In the genomic region with DNA sequence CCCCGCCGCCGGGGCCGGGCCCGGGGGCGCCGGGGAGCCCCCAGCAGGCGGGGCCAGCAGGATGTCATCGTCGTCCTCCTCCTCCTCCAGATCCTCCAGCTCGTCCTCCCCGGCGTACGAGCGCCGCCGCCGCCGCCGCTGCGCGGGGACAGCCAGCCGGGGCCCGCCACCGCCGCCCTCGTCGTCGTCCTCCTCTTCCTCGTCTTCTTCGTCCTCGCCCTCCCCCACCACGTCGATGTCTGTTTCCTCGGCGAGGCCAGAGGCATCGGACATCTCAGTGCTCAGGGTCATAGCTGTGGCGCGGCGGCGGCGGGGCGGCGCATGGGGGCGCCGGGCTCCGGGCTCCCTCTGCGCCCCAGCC, we compare ENCODE assay signal across 8 cellular contexts. TPM values are rescaled to one million over a fixed set of nuclear protein-coding genes. Genes with fewer than 3 reads are reported as not detected.
DNase-seq lines count a peak whose midpoint lies in the region; ATAC-seq, FAIRE-seq and TF ChIP-seq lines count a peak whose summit lies in the region.

No MANE protein-coding gene starts in this region.

- ATAC-seq in activated CD4-positive, alpha-beta T cell treated with anti-CD3 and anti-CD28 coated beads for 36 hours = peak; percentile 6
- no peak for ATAC-seq in K562
- peak; percentile 8 to 15 for ATAC-seq in naive B cell (ENCODE audit: low read depth in 2 of 2)
- ATAC-seq in GM21526 (IDR thresholded peaks at IDR 0.05; ENCODE audit: low FRiP score, unreplicated experiment) = no peak
- ATAC-seq in GM21367 (IDR thresholded peaks at IDR 0.05; ENCODE audit: unreplicated experiment) = no peak

- intact Hi-C loops in activated CD4-positive, alpha-beta T cell treated with anti-CD3 and anti-CD28 coated beads for 36 hours (cut with DNase I, micrococcal nuclease) = loop anchor here (1.0 to 5.0 kb wide), 6 partner anchors 10 to 286 kb away; a partner anchor contains a TSS
- intact Hi-C loops in K562 (cut with micrococcal nuclease) = no loop called here

- no peaks in the 10 kb centered on the region; the same call in 1 of the 2 replicates for H3K9me3 ChIP-seq in K562 (replicated peaks; ENCODE audit: control insufficient read depth, insufficient read depth, low read depth, low read length)

- H3K79me2 ChIP-seq in K562 (ENCODE audit: control insufficient read depth, insufficient read depth, low read length) = no peaks in the 10 kb centered on the region

- FAIRE-seq in K562 (lab: Jason Lieb, UNC) = no peak

- CTCF ChIA-PET in activated CD4-positive, alpha-beta T cell treated with anti-CD3 and anti-CD28 coated beads for 36 hours (lab: Charles Lee) = interaction anchor here (0.5 to 1.1 kb wide), 4 partner anchors 16 to 693 kb away, joined by 3 to 4 read pairs (median 4); no protein-coding TSS in a partner anchor
- CTCF ChIA-PET in K562 (lab: Yijun Ruan, JAX; ENCODE audit: low intra/inter-chr PET ratio) = no interaction called here

- TF ChIP-seq CTCF in K562 (IDR thresholded peaks at IDR 0.05 in 2 of 3, conservative IDR thresholded peaks at IDR 0.05 in 1 of 3; ENCODE audit: insufficient read depth in 2 of 3, low read depth in 1 of 3, low read length in 3 of 3) = no peak

- H3K4me3 Mint-ChIP-seq in activated CD4-positive, alpha-beta T cell treated with anti-CD3 and anti-CD28 coated beads for 36 hours = peak overlapping the region; percentile 75
- peak overlapping the region; percentile 75 to 90 (median 86) for H3K4me3 Mint-ChIP-seq in naive B cell

- no peak for TF ChIP-seq RAD21 in K562 (CRISPR knock-in tag; conservative IDR thresholded peaks at IDR 0.05 in 1 of 2, IDR thresholded peaks at IDR 0.05 in 1 of 2)

- POLR2A ChIA-PET in activated CD4-positive, alpha-beta T cell treated with anti-CD3 and anti-CD28 coated beads for 36 hours (lab: Charles Lee) = no interaction called here
- POLR2A ChIA-PET in K562 (lab: Yijun Ruan, JAX) = interaction anchor here (0.6 to 1.5 kb wide), 3 partner anchors 39 to 571 kb away, joined by 3 to 5 read pairs (median 4); a partner anchor contains a TSS

- H3K9me3 Mint-ChIP-seq in activated CD4-positive, alpha-beta T cell treated with anti-CD3 and anti-CD28 coated beads for 36 hours (ENCODE audit: low read depth) = no peaks in the 10 kb centered on the region
- H3K9me3 Mint-ChIP-seq in naive B cell = peaks cover 0 to 49% (median 24%) of the 10 kb centered on the region in 7 donors

- H3K27ac ChIP-seq in K562 (ENCODE audit: extremely low read depth, low read depth, low read length) = no peak overlapping the region

- peak; percentile 50 for DNase-seq in activated CD4-positive, alpha-beta T cell treated with anti-CD3 and anti-CD28 coated beads for 36 hours
- DNase-seq in activated CD4-positive, alpha-beta T cell treated with anti-CD3 and anti-CD28 coated beads, Interleukin-2, amount 50 U/mL, for 1 hour = no peak
- peak; percentile 32 for DNase-seq in KBM-7
- DNase-seq in K562 (ENCODE audit: extremely low read depth in 1 of 4, low spot score in 3 of 4) = peak in 3 of 4 experiments; percentile 44 to 53 (median 49)
- no peak for DNase-seq in naive B cell
- DNase-seq in DMS153 treated with DMSO at 0.1 percent for 48 hours (lab: John Stamatoyannopoulos, UW; ENCODE audit: unreplicated experiment) = no peak

- H3K27me3 Mint-ChIP-seq in activated CD4-positive, alpha-beta T cell treated with anti-CD3 and anti-CD28 coated beads for 36 hours = peaks cover 69% of the 10 kb centered on the region
- H3K27me3 Mint-ChIP-seq in naive B cell = peaks cover 47 to 69% (median 58%) of the 10 kb centered on the region in 3 donors

- H2AFZ ChIP-seq in K562 (ENCODE audit: low read depth, low read length) = no peak overlapping the region

- in situ Hi-C loops in KBM-7 (cut with MboI; ENCODE audit: low pct_unique_long_range_greater_than_20kb, low sequenced_read_pairs) (no loop called here), K562 (cut with MboI) (no loop called here)

- H3K27ac Mint-ChIP-seq in activated CD4-positive, alpha-beta T cell treated with anti-CD3 and anti-CD28 coated beads for 36 hours = no peak overlapping the region
- peak overlapping the region in 2 of 6 donors; percentile 64 to 90 for H3K27ac Mint-ChIP-seq in naive B cell

- H4K20me1 ChIP-seq in K562 (replicated peaks; ENCODE audit: control insufficient read depth, insufficient read depth, low read length) = peaks cover 5% of the 10 kb centered on the region; the same call in 1 of the 2 replicates

- peak overlapping the region; percentile 70; the same call in 1 of the 2 replicates for H3K4me2 ChIP-seq in K562 (ENCODE audit: insufficient read depth, low read length)

- TF ChIP-seq EP300 in K562 (IDR thresholded peaks at IDR 0.05; ENCODE audit: low read length) = no peak

- peaks cover 54 to 64% of the 10 kb centered on the region in 2 experiments for H3K27me3 ChIP-seq in K562 (ENCODE audit: control insufficient read depth in 2 of 2, insufficient read depth in 2 of 2, low read length in 2 of 2)

- H3K36me3 ChIP-seq in K562 (ENCODE audit: control insufficient read depth, insufficient read depth, low read length) = no peaks in the 10 kb centered on the region

- H3K36me3 Mint-ChIP-seq in activated CD4-positive, alpha-beta T cell treated with anti-CD3 and anti-CD28 coated beads for 36 hours (ENCODE audit: low read depth) = no peaks in the 10 kb centered on the region
- peaks cover 7 to 8% of the 10 kb centered on the region in 2 donors for H3K36me3 Mint-ChIP-seq in naive B cell

- H3K4me1 Mint-ChIP-seq in activated CD4-positive, alpha-beta T cell treated with anti-CD3 and anti-CD28 coated beads for 36 hours = peaks cover 8% of the 10 kb centered on the region
- peaks cover 11 to 19% (median 17%) of the 10 kb centered on the region in 3 donors for H3K4me1 Mint-ChIP-seq in naive B cell

- BruUV-seq in K562 (replicated peaks; lab: Mats Ljungman, UMichigan) = no TSS peak

- peak overlapping the region; percentile 39 for H3K4me3 ChIP-seq in K562

- H3K9ac ChIP-seq in K562 (ENCODE audit: insufficient read depth in 1 of 2, low read depth in 2 of 2, low read length in 2 of 2) = no peak overlapping the region; a peak in 1 of 4 replicates

- peaks cover 5 to 41% of the 10 kb centered on the region in 2 experiments; a peak in 3 of 5 replicates for H3K4me1 ChIP-seq in K562 (replicated peaks in 1 of 2; ENCODE audit: control insufficient read depth in 2 of 2, insufficient read depth in 2 of 2, low read length in 2 of 2)

- no peaks in the 10 kb centered on the region for H3K9me1 ChIP-seq in K562 (ENCODE audit: control insufficient read depth, insufficient read depth, low read length)

- no peak for TF ChIP-seq POLR2A in K562 (conservative IDR thresholded peaks at IDR 0.05)

- 1% methylated on average over 25 of the region's 48 CpGs for WGBS in K562 (ENCODE audit: insufficient coverage, low coverage, missing lambda C conversion rate)

TF ChIP-seq in K562, 482 proteins besides CTCF, POLR2A, EP300 and RAD21:
- TF ChIP-seq IRF2 (CRISPR knock-in tag; IDR thresholded peaks at IDR 0.05) (no peak), KDM2B (CRISPR knock-in tag; IDR thresholded peaks at IDR 0.05) (peak; percentile 26; the same call in 1 of the 2 replicates), ZNF263 (CRISPR knock-in tag; IDR thresholded peaks at IDR 0.05; ENCODE audit: borderline replicate concordance) (peak; percentile 85), RFX5 (IDR thresholded peaks at IDR 0.05; ENCODE audit: low read depth, low read length) (no peak)

RNA-seq across cellular contexts. Expression of a gene that starts 0.5 kb away (rescaled TPM):
- total RNA-seq in activated CD4-positive, alpha-beta T cell treated with anti-CD3 and anti-CD28 coated beads for 36 hours = under 1 TPM; 0.23 to 0.48 TPM
- total RNA-seq in K562 (2011; cell fraction: chromatin; rRNA removed; ENCODE audit: low replicate concordance) = not detected in 2 replicates
- 0.17 and 0.26 TPM in 2 replicates for total RNA-seq in K562 (2011; cell fraction: nucleolus; rRNA removed)
- total RNA-seq in K562 (2011; cell fraction: nucleoplasm; rRNA removed) = 0.23 and 0.81 TPM in 2 replicates
- 0.33 TPM in 1 of 2 replicates, not detected in the other for total RNA-seq in K562 (2014; rRNA removed)
- 0.07 TPM in 1 of 2 replicates, not detected in the other for total RNA-seq in K562 (2014; rRNA removed; fragmentation: Illumina TruSeq; extraction: Trizol)
- not detected in 2 replicates for total RNA-seq in K562 (2015; rRNA removed; fragmentation: Illumina TruSeq; extraction: Trizol)
- total RNA-seq in K562 (2021) = 0.22 and 0.40 TPM in 2 replicates
- 0.03 TPM in 2 replicates for polyA plus RNA-seq in K562 (2011; rRNA removed)
- 0.04 and 0.06 TPM in 2 replicates for polyA plus RNA-seq in K562 (2011; cell fraction: cytosol; rRNA removed)
- polyA plus RNA-seq in K562 (2011; cell fraction: nucleus; rRNA removed) = 0.06 and 0.18 TPM in 2 replicates
- 0.07 and 0.09 TPM in 2 replicates for polyA plus RNA-seq in K562 (2012)
- polyA plus RNA-seq in K562 (2014; fragmentation: Illumina TruSeq; extraction: Trizol) = 0.06 and 0.10 TPM in 2 replicates
- not detected for polyA plus RNA-seq in K562 (2014; fragmentation: Nextera tagmentation; extraction: Ambion mirVana)
- polyA plus RNA-seq in K562 (2014; rRNA removed) = 0.20 TPM in 1 of 2 replicates, not detected in the other
- polyA minus RNA-seq in K562 (2011; rRNA and poly(A)+ RNA removed) = not detected in 2 replicates
- not detected in 2 replicates for polyA minus RNA-seq in K562 (2011; cell fraction: cytosol; rRNA and poly(A)+ RNA removed)
- polyA minus RNA-seq in K562 (2011; cell fraction: nucleus; rRNA and poly(A)+ RNA removed) = 0.13 TPM in 1 of 2 replicates, not detected in the other
- polyA plus RNA-seq in naive B cell (ENCODE audit: low read depth in 6 of 6) = not detected

RNA-seq across cellular contexts. Expression of a gene that starts 50.2 kb away (rescaled TPM):
- 1,000 to 10,000 TPM; 1,030 to 1,213 TPM for total RNA-seq in activated CD4-positive, alpha-beta T cell treated with anti-CD3 and anti-CD28 coated beads for 36 hours
- 52.4 and 105 TPM in 2 replicates for total RNA-seq in K562 (2011; cell fraction: chromatin; rRNA removed; ENCODE audit: low replicate concordance)
- 77.4 and 82.7 TPM in 2 replicates for total RNA-seq in K562 (2011; cell fraction: nucleolus; rRNA removed)
- 133 and 210 TPM in 2 replicates for total RNA-seq in K562 (2011; cell fraction: nucleoplasm; rRNA removed)
- total RNA-seq in K562 (2014; rRNA removed) = 500 and 534 TPM in 2 replicates
- 775 and 842 TPM in 2 replicates for total RNA-seq in K562 (2014; rRNA removed; fragmentation: Illumina TruSeq; extraction: Trizol)
- total RNA-seq in K562 (2015; rRNA removed; fragmentation: Illumina TruSeq; extraction: Trizol) = 754 and 814 TPM in 2 replicates
- total RNA-seq in K562 (2021) = 808 and 883 TPM in 2 replicates
- 761 and 848 TPM in 2 replicates for polyA plus RNA-seq in K562 (2011; rRNA removed)
- 199 and 413 TPM in 2 replicates for polyA plus RNA-seq in K562 (2011; cell fraction: cytosol; rRNA removed)
- 206 and 312 TPM in 2 replicates for polyA plus RNA-seq in K562 (2011; cell fraction: nucleus; rRNA removed)
- 1,014 and 1,078 TPM in 2 replicates for polyA plus RNA-seq in K562 (2012)
- polyA plus RNA-seq in K562 (2014; fragmentation: Illumina TruSeq; extraction: Trizol) = 1,456 and 1,637 TPM in 2 replicates
- 1,000 to 10,000 TPM; 1,000 to 1,004 TPM for polyA plus RNA-seq in K562 (2014; fragmentation: Nextera tagmentation; extraction: Ambion mirVana)
- polyA plus RNA-seq in K562 (2014; rRNA removed) = 860 and 925 TPM in 2 replicates
- polyA minus RNA-seq in K562 (2011; rRNA and poly(A)+ RNA removed) = 882 and 931 TPM in 2 replicates
- 300 and 339 TPM in 2 replicates for polyA minus RNA-seq in K562 (2011; cell fraction: cytosol; rRNA and poly(A)+ RNA removed)
- 52.6 and 126 TPM in 2 replicates for polyA minus RNA-seq in K562 (2011; cell fraction: nucleus; rRNA and poly(A)+ RNA removed)
- 100 to 1,000 TPM; 610 to 801 (median 671) TPM for polyA plus RNA-seq in naive B cell (ENCODE audit: low read depth in 6 of 6)

Comparison
In these comparisons a context has a peak if more than half of its experiments do, and no peak if none do; other contexts are left out.
1. DNase-seq: peak in activated CD4-positive, alpha-beta T cell treated with anti-CD3 and anti-CD28 coated beads for 36 hours (single experiment), KBM-7 (single experiment) and K562 (3 of 4); none in activated CD4-positive, alpha-beta T cell treated with anti-CD3 and anti-CD28 coated beads, Interleukin-2, amount 50 U/mL, for 1 hour (single experiment), naive B cell (single experiment) and DMS153 treated with DMSO at 0.1 percent for 48 hours (single experiment).
2. ATAC-seq: peak in activated CD4-positive, alpha-beta T cell treated with anti-CD3 and anti-CD28 coated beads for 36 hours (single experiment) and naive B cell (2 of 2); none in K562 (single experiment), GM21526 (single experiment) and GM21367 (single experiment).